1 cellular context compared by ENCODE assay signal in the genomic region with DNA sequence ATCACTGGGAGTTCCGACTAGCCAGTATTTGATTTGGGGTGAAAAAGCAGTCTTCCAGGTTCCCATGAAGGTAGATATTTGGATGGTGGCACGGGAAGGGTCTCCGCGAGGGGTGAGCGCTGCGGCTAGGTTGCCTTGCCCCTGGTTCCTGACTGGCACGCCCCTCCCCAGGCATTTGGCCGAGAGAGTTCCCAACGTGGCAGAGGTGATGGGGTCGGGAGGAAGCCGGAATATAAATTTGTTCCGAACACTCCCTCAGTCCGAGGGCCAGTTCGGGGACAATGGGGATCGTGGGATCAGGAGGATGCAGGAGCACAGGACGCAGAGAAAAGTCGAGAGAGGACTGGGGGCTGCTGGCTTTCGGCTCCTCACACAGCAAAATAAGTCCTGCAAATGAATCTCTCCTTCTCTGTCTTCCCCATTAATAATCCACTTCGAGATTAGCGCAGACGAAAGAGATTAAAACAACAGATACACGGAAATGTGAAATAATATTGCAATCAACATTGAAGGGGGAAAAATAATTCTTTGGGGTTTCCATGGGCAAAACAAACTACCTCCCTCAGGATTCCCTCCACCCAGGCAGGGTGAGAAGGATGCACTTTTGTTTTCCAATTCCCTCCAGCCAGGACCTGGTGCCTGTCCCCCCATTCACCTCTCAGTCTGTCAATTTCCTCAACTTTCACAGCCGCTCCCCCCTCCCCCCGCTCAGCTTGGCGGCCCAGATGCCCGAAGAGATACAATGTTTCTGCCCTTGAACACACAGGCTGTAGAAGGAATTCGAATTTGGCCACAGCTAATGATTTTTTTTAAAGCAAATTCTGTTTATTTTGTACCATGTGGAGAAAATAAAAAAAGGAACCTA.
TF ChIP-seq lines count a peak whose summit lies in the region.

No MANE protein-coding gene starts in this region.

TF ChIP-seq in H1, 55 proteins besides CTCF, POLR2A, EP300 and RAD21:
- TF ChIP-seq HDAC6 (IDR thresholded peaks at IDR 0.05; ENCODE audit: low read depth, low read length) (no peak), TAF1 (IDR thresholded peaks at IDR 0.05; ENCODE audit: low read depth, low read length) (no peak), BCL11A (IDR thresholded peaks at IDR 0.05; ENCODE audit: low read depth in 2 of 2, low read length in 2 of 2) (no peak), SRF (IDR thresholded peaks at IDR 0.05; ENCODE audit: low read depth, low read length) (no peak), TBP (IDR thresholded peaks at IDR 0.05; ENCODE audit: low read depth, low read length) (no peak), POU5F1 (IDR thresholded peaks at IDR 0.05; ENCODE audit: low read depth, low read length) (no peak), GABPA (IDR thresholded peaks at IDR 0.05; ENCODE audit: borderline replicate concordance, insufficient read depth, low read length) (no peak), CREB1 (IDR thresholded peaks at IDR 0.05) (no peak), ASH2L (IDR thresholded peaks at IDR 0.05; ENCODE audit: low read length) (no peak), KDM4A (IDR thresholded peaks at IDR 0.05; ENCODE audit: low read depth, low read length, severe bottlenecking) (no peak), HDAC2 (IDR thresholded peaks at IDR 0.05; ENCODE audit: borderline replicate concordance in 1 of 2, low read depth in 2 of 2, low read length in 2 of 2) (0 out of 4 replicates have a peak, but pooled peaks of 1 of the 2 experiments have one; percentile 6), SUZ12 (IDR thresholded peaks at IDR 0.05; ENCODE audit: low read length) (peak; percentile 54; the same call in 1 of the 2 replicates), CTBP2 (IDR thresholded peaks at IDR 0.05; ENCODE audit: borderline replicate concordance, insufficient read depth, insufficient read length, low read length) (peak; percentile 68), RBBP5 (IDR thresholded peaks at IDR 0.05; ENCODE audit: borderline replicate concordance, low read depth, low read length) (0 out of 2 replicates have a peak, but pooled peaks have one; percentile 58), SP4 (IDR thresholded peaks at IDR 0.05; ENCODE audit: low read length) (no peak), CBX5 (IDR thresholded peaks at IDR 0.05; ENCODE audit: low read depth, low read length) (no peak), EZH2 (IDR thresholded peaks at IDR 0.05; ENCODE audit: low read depth, low read length, severe bottlenecking) (peak; percentile 55), PHF8 (conservative IDR thresholded peaks at IDR 0.05; ENCODE audit: low read depth, low read length) (no peak), RNF2 (IDR thresholded peaks at IDR 0.05; ENCODE audit: borderline replicate concordance, low read depth, low read length, missing control alignments, poor library complexity, severe bottlenecking) (peak; percentile 47), NANOG (IDR thresholded peaks at IDR 0.05; ENCODE audit: insufficient read depth, low read depth, low read length, poor library complexity, severe bottlenecking) (no peak)
- TF ChIP-seq, protein P1, sequence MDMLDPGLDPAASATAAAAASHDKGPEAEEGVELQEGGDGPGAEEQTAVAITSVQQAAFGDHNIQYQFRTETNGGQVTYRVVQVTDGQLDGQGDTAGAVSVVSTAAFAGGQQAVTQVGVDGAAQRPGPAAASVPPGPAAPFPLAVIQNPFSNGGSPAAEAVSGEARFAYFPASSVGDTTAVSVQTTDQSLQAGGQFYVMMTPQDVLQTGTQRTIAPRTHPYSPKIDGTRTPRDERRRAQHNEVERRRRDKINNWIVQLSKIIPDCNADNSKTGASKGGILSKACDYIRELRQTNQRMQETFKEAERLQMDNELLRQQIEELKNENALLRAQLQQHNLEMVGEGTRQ (IDR thresholded peaks at IDR 0.05; ENCODE audit: low read length), result no peak
- TF ChIP-seq, protein P2, sequence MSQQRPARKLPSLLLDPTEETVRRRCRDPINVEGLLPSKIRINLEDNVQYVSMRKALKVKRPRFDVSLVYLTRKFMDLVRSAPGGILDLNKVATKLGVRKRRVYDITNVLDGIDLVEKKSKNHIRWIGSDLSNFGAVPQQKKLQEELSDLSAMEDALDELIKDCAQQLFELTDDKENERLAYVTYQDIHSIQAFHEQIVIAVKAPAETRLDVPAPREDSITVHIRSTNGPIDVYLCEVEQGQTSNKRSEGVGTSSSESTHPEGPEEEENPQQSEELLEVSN (IDR thresholded peaks at IDR 0.05), result no peak
